In genomic region chr1:238783633-238784032, GRCh38 we compare ENCODE assay signal across 6 cellular contexts.
"Had no signal": no experiment of that assay in that cellular context is flagged by ENCODE, and none has a peak within 500 bp of the region (broad histone marks: within the 10 kb centered on the region; RNA-seq: fewer than 3 reads in every experiment).

No MANE protein-coding gene starts in this region.

- H3K4me3 ChIP-seq: K562 had no signal

- H3K27ac ChIP-seq: HL-60 had no signal

- DNase-seq: IMR-90, KBM-7, KG1 had no signal

- ATAC-seq: HepG2, K562 had no signal
